In the genomic region with DNA sequence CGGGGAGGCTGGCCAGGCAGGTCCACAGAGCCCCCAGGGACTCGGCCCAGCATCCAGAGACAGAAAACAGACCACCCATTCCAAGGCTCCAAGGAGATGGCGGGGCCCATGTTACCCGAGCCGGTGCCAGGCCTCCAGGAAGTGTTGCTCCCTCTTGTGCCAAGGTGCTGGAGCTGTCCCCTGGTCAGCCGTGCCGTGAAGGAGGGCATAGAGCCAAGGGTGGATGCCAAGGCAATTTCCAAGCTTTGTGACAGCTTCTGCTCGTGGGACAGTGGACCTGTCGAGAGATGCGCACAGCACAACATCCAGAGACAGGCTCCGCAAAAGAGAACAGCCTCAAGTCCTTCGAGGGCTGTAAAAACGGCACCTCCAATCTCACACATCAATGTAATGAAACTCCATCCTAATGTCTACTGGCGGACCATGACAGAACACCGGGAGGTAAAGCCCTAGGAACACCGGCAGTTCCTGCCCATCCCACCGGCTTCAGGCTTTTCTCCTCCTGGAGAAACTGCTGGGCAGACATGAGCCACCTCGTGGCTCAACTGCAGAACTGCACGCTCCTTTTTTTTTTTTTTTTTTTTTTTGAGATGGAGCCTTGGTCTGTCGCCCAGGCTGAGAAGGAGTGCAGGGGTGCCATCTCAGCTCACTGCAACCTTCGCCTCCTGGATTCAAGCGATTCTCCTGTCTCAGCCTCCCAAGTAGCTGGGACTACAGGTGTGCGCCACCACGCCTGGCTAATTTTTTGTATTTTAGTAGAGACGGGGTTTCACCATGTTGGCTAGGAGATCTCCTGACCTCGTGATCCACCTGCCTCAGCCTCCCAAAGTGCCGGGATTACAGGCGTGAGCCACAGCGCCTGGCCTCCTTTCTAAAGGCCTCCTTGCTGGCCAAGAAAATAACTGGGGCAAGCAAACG, we compare ENCODE assay signal across 1 cellular context.
TF ChIP-seq lines count a peak whose summit lies in the region.

No MANE protein-coding gene starts in this region.

TF ChIP-seq in HepG2, 621 proteins besides CTCF, POLR2A, EP300 and RAD21 (continued from another document and continues in another):
- TF ChIP-seq ESRRA (CRISPR knock-in tag; IDR thresholded peaks at IDR 0.05; ENCODE audit: low read depth): no peak; the same call in 1 of the 2 replicates
- TF ChIP-seq SOX13 (IDR thresholded peaks at IDR 0.05): no peak
- no peak for TF ChIP-seq SOX13 (CRISPR knock-in tag; conservative IDR thresholded peaks at IDR 0.05 in 1 of 2, IDR thresholded peaks at IDR 0.05 in 1 of 2)
- TF ChIP-seq PRMT3 (CRISPR knock-in tag; IDR thresholded peaks at IDR 0.05; ENCODE audit: borderline replicate concordance, low read depth): no peak
- TF ChIP-seq, protein P1, sequence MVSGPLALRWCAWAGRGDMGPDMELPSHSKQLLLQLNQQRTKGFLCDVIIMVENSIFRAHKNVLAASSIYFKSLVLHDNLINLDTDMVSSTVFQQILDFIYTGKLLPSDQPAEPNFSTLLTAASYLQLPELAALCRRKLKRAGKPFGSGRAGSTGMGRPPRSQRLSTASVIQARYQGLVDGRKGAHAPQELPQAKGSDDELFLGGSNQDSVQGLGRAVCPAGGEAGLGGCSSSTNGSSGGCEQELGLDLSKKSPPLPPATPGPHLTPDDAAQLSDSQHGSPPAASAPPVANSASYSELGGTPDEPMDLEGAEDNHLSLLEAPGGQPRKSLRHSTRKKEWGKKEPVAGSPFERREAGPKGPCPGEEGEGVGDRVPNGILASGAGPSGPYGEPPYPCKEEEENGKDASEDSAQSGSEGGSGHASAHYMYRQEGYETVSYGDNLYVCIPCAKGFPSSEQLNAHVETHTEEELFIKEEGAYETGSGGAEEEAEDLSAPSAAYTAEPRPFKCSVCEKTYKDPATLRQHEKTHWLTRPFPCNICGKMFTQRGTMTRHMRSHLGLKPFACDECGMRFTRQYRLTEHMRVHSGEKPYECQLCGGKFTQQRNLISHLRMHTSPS (CRISPR knock-in tag; IDR thresholded peaks at IDR 0.05; ENCODE audit: low read depth): 0 out of 2 replicates have a peak, but pooled peaks have one; percentile 18
- TF ChIP-seq FOSL2 (CRISPR knock-in tag; IDR thresholded peaks at IDR 0.05): peak; percentile 54
- TF ChIP-seq JUN (CRISPR knock-in tag; IDR thresholded peaks at IDR 0.05): 0 out of 2 replicates have a peak, but pooled peaks have one; percentile 36
- TF ChIP-seq ZFAT (CRISPR knock-in tag; conservative IDR thresholded peaks at IDR 0.05): no peak
- TF ChIP-seq PPARG (CRISPR knock-in tag; conservative IDR thresholded peaks at IDR 0.05): 0 out of 2 replicates have a peak, but pooled peaks have one; percentile 16
- TF ChIP-seq ZSCAN9 (CRISPR knock-in tag; IDR thresholded peaks at IDR 0.05; ENCODE audit: borderline replicate concordance): no peak
- TF ChIP-seq ZSCAN20 (CRISPR knock-in tag; IDR thresholded peaks at IDR 0.05; ENCODE audit: borderline replicate concordance): no peak
- no peak for TF ChIP-seq TFDP1 (CRISPR knock-in tag; IDR thresholded peaks at IDR 0.05; ENCODE audit: borderline replicate concordance)
- TF ChIP-seq ATF6 (CRISPR knock-in tag; conservative IDR thresholded peaks at IDR 0.05): no peak
- TF ChIP-seq, protein P2, sequence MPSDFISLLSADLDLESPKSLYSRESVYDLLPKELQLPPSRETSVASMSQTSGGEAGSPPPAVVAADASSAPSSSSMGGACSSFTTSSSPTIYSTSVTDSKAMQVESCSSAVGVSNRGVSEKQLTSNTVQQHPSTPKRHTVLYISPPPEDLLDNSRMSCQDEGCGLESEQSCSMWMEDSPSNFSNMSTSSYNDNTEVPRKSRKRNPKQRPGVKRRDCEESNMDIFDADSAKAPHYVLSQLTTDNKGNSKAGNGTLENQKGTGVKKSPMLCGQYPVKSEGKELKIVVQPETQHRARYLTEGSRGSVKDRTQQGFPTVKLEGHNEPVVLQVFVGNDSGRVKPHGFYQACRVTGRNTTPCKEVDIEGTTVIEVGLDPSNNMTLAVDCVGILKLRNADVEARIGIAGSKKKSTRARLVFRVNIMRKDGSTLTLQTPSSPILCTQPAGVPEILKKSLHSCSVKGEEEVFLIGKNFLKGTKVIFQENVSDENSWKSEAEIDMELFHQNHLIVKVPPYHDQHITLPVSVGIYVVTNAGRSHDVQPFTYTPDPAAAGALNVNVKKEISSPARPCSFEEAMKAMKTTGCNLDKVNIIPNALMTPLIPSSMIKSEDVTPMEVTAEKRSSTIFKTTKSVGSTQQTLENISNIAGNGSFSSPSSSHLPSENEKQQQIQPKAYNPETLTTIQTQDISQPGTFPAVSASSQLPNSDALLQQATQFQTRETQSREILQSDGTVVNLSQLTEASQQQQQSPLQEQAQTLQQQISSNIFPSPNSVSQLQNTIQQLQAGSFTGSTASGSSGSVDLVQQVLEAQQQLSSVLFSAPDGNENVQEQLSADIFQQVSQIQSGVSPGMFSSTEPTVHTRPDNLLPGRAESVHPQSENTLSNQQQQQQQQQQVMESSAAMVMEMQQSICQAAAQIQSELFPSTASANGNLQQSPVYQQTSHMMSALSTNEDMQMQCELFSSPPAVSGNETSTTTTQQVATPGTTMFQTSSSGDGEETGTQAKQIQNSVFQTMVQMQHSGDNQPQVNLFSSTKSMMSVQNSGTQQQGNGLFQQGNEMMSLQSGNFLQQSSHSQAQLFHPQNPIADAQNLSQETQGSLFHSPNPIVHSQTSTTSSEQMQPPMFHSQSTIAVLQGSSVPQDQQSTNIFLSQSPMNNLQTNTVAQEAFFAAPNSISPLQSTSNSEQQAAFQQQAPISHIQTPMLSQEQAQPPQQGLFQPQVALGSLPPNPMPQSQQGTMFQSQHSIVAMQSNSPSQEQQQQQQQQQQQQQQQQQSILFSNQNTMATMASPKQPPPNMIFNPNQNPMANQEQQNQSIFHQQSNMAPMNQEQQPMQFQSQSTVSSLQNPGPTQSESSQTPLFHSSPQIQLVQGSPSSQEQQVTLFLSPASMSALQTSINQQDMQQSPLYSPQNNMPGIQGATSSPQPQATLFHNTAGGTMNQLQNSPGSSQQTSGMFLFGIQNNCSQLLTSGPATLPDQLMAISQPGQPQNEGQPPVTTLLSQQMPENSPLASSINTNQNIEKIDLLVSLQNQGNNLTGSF (CRISPR knock-in tag; IDR thresholded peaks at IDR 0.05): 0 out of 2 replicates have a peak, but pooled peaks have one; percentile 14
- TF ChIP-seq ZBTB20 (CRISPR knock-in tag; IDR thresholded peaks at IDR 0.05; ENCODE audit: borderline replicate concordance, low read depth): no peak
- no peak for TF ChIP-seq KLF12 (CRISPR knock-in tag; IDR thresholded peaks at IDR 0.05; ENCODE audit: borderline replicate concordance)
- TF ChIP-seq, protein P3, sequence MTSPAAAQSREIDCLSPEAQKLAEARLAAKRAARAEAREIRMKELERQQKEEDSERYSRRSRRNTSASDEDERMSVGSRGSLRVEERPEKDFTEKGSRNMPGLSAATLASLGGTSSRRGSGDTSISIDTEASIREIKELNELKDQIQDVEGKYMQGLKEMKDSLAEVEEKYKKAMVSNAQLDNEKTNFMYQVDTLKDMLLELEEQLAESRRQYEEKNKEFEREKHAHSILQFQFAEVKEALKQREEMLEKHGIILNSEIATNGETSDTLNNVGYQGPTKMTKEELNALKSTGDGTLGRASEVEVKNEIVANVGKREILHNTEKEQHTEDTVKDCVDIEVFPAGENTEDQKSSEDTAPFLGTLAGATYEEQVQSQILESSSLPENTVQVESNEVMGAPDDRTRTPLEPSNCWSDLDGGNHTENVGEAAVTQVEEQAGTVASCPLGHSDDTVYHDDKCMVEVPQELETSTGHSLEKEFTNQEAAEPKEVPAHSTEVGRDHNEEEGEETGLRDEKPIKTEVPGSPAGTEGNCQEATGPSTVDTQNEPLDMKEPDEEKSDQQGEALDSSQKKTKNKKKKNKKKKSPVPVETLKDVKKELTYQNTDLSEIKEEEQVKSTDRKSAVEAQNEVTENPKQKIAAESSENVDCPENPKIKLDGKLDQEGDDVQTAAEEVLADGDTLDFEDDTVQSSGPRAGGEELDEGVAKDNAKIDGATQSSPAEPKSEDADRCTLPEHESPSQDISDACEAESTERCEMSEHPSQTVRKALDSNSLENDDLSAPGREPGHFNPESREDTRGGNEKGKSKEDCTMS (CRISPR knock-in tag; conservative IDR thresholded peaks at IDR 0.05): no peak
- TF ChIP-seq DPF2 (CRISPR knock-in tag; IDR thresholded peaks at IDR 0.05; ENCODE audit: borderline replicate concordance, low read depth): no peak
- TF ChIP-seq HNF4A (CRISPR knock-in tag; IDR thresholded peaks at IDR 0.05): no peak
- TF ChIP-seq SCMH1 (CRISPR knock-in tag; IDR thresholded peaks at IDR 0.05; ENCODE audit: borderline replicate concordance): no peak
- no peak for TF ChIP-seq ZFYVE20 (CRISPR knock-in tag; IDR thresholded peaks at IDR 0.05; ENCODE audit: borderline replicate concordance, low read depth)
- TF ChIP-seq, protein P4, sequence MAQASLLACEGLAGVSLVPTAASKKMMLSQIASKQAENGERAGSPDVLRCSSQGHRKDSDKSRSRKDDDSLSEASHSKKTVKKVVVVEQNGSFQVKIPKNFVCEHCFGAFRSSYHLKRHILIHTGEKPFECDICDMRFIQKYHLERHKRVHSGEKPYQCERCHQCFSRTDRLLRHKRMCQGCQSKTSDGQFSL (CRISPR knock-in tag; IDR thresholded peaks at IDR 0.05): no peak
- TF ChIP-seq AGO2 (optimal IDR thresholded peaks at IDR 0.05; ENCODE audit: low read depth, low read length): peak; percentile 32
- peak; percentile 54; the same call in 1 of the 2 replicates for TF ChIP-seq CAMTA2 (CRISPR knock-in tag; IDR thresholded peaks at IDR 0.05; ENCODE audit: borderline replicate concordance)
- TF ChIP-seq ZNF546 (CRISPR knock-in tag; conservative IDR thresholded peaks at IDR 0.05): no peak
- TF ChIP-seq ZNF558 (CRISPR knock-in tag; IDR thresholded peaks at IDR 0.05; ENCODE audit: borderline replicate concordance): no peak
- TF ChIP-seq ZNF597 (CRISPR knock-in tag; IDR thresholded peaks at IDR 0.05): no peak
- no peak for TF ChIP-seq ARHGAP35 (CRISPR knock-in tag; IDR thresholded peaks at IDR 0.05; ENCODE audit: borderline replicate concordance)
- TF ChIP-seq ARID2 (CRISPR knock-in tag; IDR thresholded peaks at IDR 0.05; ENCODE audit: borderline replicate concordance): no peak
- TF ChIP-seq NCOA1 (CRISPR knock-in tag; IDR thresholded peaks at IDR 0.05): 0 out of 2 replicates have a peak, but pooled peaks have one; percentile 69
- TF ChIP-seq REPIN1 (CRISPR knock-in tag; IDR thresholded peaks at IDR 0.05; ENCODE audit: borderline replicate concordance, low read depth): no peak
- no peak for TF ChIP-seq ZNF552 (CRISPR knock-in tag; IDR thresholded peaks at IDR 0.05; ENCODE audit: borderline replicate concordance)
- 0 out of 2 replicates have a peak, but pooled peaks have one; percentile 33 for TF ChIP-seq ZNF124 (CRISPR knock-in tag; IDR thresholded peaks at IDR 0.05)
- TF ChIP-seq ATF4 (CRISPR knock-in tag; IDR thresholded peaks at IDR 0.05): no peak
- TF ChIP-seq DNMT3B (CRISPR knock-in tag; conservative IDR thresholded peaks at IDR 0.05): no peak
- TF ChIP-seq KDM2A (CRISPR knock-in tag; IDR thresholded peaks at IDR 0.05; ENCODE audit: borderline replicate concordance, low read depth): peak; percentile 41; the same call in 1 of the 2 replicates
- no peak for TF ChIP-seq CCAR2 (optimal IDR thresholded peaks at IDR 0.05; ENCODE audit: low read depth, low read length)
- no peak for TF ChIP-seq HDAC6 (IDR thresholded peaks at IDR 0.05; ENCODE audit: low read depth, low read length)
- no peak for TF ChIP-seq THAP11 (CRISPR knock-in tag; IDR thresholded peaks at IDR 0.05)
- TF ChIP-seq ZNF251 (CRISPR knock-in tag; IDR thresholded peaks at IDR 0.05): 0 out of 2 replicates have a peak, but pooled peaks have one; percentile 21
- no peak for TF ChIP-seq KDM4B (CRISPR knock-in tag; IDR thresholded peaks at IDR 0.05)
- TF ChIP-seq ZNF782 (CRISPR knock-in tag; IDR thresholded peaks at IDR 0.05; ENCODE audit: borderline replicate concordance): peak; percentile 61; the same call in 1 of the 2 replicates
- peak; percentile 25; the same call in 1 of the 2 replicates for TF ChIP-seq MED1 (CRISPR knock-in tag; IDR thresholded peaks at IDR 0.05)
- TF ChIP-seq, protein P5, sequence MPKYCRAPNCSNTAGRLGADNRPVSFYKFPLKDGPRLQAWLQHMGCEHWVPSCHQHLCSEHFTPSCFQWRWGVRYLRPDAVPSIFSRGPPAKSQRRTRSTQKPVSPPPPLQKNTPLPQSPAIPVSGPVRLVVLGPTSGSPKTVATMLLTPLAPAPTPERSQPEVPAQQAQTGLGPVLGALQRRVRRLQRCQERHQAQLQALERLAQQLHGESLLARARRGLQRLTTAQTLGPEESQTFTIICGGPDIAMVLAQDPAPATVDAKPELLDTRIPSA (CRISPR knock-in tag; IDR thresholded peaks at IDR 0.05; ENCODE audit: borderline replicate concordance): no peak
- TF ChIP-seq SRSF4 (IDR thresholded peaks at IDR 0.05; ENCODE audit: low read depth, low read length, poor library complexity, severe bottlenecking): no peak
